Comparison of ENCODE assay signal across 23 cellular contexts in the genomic region with DNA sequence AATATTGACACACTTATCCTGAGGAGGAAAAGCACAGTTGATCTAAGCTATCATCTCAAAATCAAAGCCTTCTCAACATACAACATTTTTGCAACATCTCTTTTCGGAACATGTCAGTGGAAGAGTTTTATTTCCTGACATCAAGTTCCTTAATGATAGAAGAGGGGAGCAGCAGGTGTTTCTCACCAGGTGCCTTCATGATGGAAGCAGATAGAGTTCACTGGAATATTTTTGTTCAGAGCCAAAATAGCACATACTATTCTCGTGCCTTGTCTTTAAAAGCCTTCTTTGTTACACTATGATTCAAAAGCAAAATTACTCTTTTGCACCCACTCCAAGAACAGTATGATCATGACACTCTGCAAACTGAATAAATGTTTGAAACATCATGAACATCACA.
"Had no signal": no experiment of that assay in that cellular context is flagged by ENCODE, and none has a peak within 500 bp of the region (broad histone marks: within the 10 kb centered on the region; RNA-seq: fewer than 3 reads in every experiment).

No MANE protein-coding gene starts in this region.

- DNase-seq: colonic mucosa; cortex of kidney; dermis blood vessel endothelial cell; dorsolateral prefrontal cortex; effector CD4-positive, alpha-beta T cell; effector CD8-positive, alpha-beta T cell; effector memory CD4-positive, alpha-beta T cell; effector memory CD8-positive, alpha-beta T cell; endodermal cell; erythroblast; esophagus squamous epithelium; foreskin fibroblast; foreskin keratinocyte; foreskin melanocyte; gastrocnemius medialis; glutamatergic neuron; heart left ventricle; heart right ventricle had no signal

- ATAC-seq: effector memory CD8-positive, alpha-beta T cell; esophagus mucosa; foreskin keratinocyte; gastrocnemius medialis; gastroesophageal sphincter; heart left ventricle; heart right ventricle had no signal

- H3K27ac ChIP-seq: colonic mucosa, coronary artery, epithelial cell of prostate, esophagus muscularis mucosa, esophagus squamous epithelium, foreskin keratinocyte, gastrocnemius medialis, gastroesophageal sphincter, heart left ventricle, heart right ventricle had no signal
